ENCODE assay signal across 16 cellular contexts in the genomic region with DNA sequence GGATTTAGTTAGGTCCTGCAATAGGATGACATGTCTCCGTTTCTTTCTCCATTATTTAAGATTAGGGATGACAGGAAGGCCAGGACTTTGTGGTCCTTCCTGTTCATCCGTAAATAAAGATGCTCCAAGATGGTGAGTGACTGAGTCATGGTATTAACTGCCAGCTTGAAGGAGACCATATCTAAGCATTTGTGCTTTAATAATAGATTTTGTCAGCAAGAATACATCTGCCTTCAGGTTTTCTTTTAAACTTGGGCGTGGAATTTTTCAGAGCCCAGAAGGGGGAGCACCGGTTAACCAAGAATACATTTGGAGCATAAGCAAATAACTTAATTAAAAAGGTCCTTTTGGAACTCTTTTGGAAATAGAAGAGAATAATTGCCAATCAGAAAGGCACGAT.
DNase-seq lines count a peak whose midpoint lies in the region; ATAC-seq and TF ChIP-seq lines count a peak whose summit lies in the region.
"Had no signal": no experiment of that assay in that cellular context is flagged by ENCODE, and none has a peak within 500 bp of the region (broad histone marks: within the 10 kb centered on the region; RNA-seq: fewer than 3 reads in every experiment).

No MANE protein-coding gene starts in this region.

- in situ Hi-C loops in astrocyte of the spinal cord (cut with HindIII; ENCODE audit: low sequenced_read_pairs) (no loop called here), G401 (cut with HindIII; ENCODE audit: low sequenced_read_pairs) (loop anchor here (5.0 kb wide), 1 partner anchor 38 kb away; no protein-coding TSS in a partner anchor)

- no peak for ATAC-seq in GM19351 (IDR thresholded peaks at IDR 0.05; ENCODE audit: unreplicated experiment)
- no peak for ATAC-seq in HG02970 (IDR thresholded peaks at IDR 0.05; ENCODE audit: low FRiP score, unreplicated experiment)
- no peak for ATAC-seq in HG03354 (IDR thresholded peaks at IDR 0.05; ENCODE audit: poor library complexity, severe bottlenecking, unreplicated experiment)
- ATAC-seq: right lobe of liver had no signal

- H3K4me3 ChIP-seq in astrocyte of the spinal cord (ENCODE audit: low read depth, low read length), result no peak overlapping the region
- H3K4me3 ChIP-seq: BLaER1, right lobe of liver, transverse colon had no signal

- TF ChIP-seq CTCF in AG09319 (IDR thresholded peaks at IDR 0.05; ENCODE audit: low read depth, low read length) (peak; percentile 20; the same call in 1 of the 2 replicates), astrocyte of the spinal cord (IDR thresholded peaks at IDR 0.05; ENCODE audit: low read depth, low read length) (peak; percentile 25)

- no peak for DNase-seq in AG09319 (ENCODE audit: extremely low read depth, low read depth)
- peak; percentile 35 for DNase-seq in LHCN-M2 (ENCODE audit: low read depth)
- no peak for DNase-seq in astrocyte of the spinal cord (ENCODE audit: low read depth, low spot score)
- DNase-seq in myocyte (ENCODE audit: low read depth), result peak; percentile 24
- no peak for DNase-seq in G401 (ENCODE audit: low spot score)
- DNase-seq: activated gamma-delta T cell treated with Interleukin-2 at 50 U/mL for 16 hours; DND-41; effector CD4-positive, alpha-beta T cell; NCI-H1417; stimulated activated CD4-positive, alpha-beta T cell treated with anti-CD3 and anti-CD28 coated beads, Interleukin-4, amount 100 ng/mL, for 1 hour; transverse colon had no signal

Comparison
In these comparisons a context has a peak if more than half of its experiments do, and no peak if none do; other contexts are left out.
1. DNase-seq: peak in LHCN-M2 (single experiment) and myocyte (single experiment); none in AG09319 (single experiment), astrocyte of the spinal cord (single experiment) and G401 (single experiment).